ENCODE assay signal across 15 cellular contexts in genomic region chr12:71476513-71476912, GRCh38. TPM values are rescaled to one million over a fixed set of nuclear protein-coding genes. Genes with fewer than 3 reads are reported as not detected.
A peak's percentile ranks its signal among the peaks of the same experiment; 100 is the strongest.
DNase-seq lines count a peak whose midpoint lies in the region; ATAC-seq lines count a peak whose summit lies in the region.
"Had no signal": no experiment of that assay in that cellular context is flagged by ENCODE, and none has a peak within 500 bp of the region (broad histone marks: within the 10 kb centered on the region; RNA-seq: fewer than 3 reads in every experiment).

No MANE protein-coding gene starts in this region.

- no peak overlapping the region for H3K9ac ChIP-seq in mesendoderm (ENCODE audit: low read length)
- H3K9ac ChIP-seq: BLaER1, KMS-11, parathyroid adenoma had no signal

- H3K56ac ChIP-seq in mesendoderm (ENCODE audit: low read length), result no peak overlapping the region

- H2AK5ac ChIP-seq in mesendoderm (ENCODE audit: low read length), result no peak overlapping the region

- no peak overlapping the region for H2BK5ac ChIP-seq in mesendoderm (ENCODE audit: low read length)

- H3K4me1 ChIP-seq in mesendoderm (ENCODE audit: control insufficient read depth, low read depth, low read length), result peaks cover 2% of the 10 kb centered on the region
- H3K4me1 ChIP-seq in effector memory CD4-positive, alpha-beta T cell (ENCODE audit: control insufficient read depth, insufficient read depth, low read length, poor library complexity, severe bottlenecking), result no peaks in the 10 kb centered on the region
- H3K4me1 ChIP-seq: BLaER1, esophagus muscularis mucosa, parathyroid adenoma, transverse colon had no signal

- no peak overlapping the region for H4K8ac ChIP-seq in mesendoderm (ENCODE audit: low read depth, low read length)

- no peak overlapping the region for H4K5ac ChIP-seq in mesendoderm (ENCODE audit: low read length)

- H3K18ac ChIP-seq in mesendoderm (ENCODE audit: low read length), result no peak overlapping the region

- no peak overlapping the region for H3K27ac ChIP-seq in mesendoderm (ENCODE audit: low read depth, low read length)
- H3K27ac ChIP-seq in effector memory CD4-positive, alpha-beta T cell (ENCODE audit: insufficient read depth, low read length, poor library complexity, severe bottlenecking), result no peak overlapping the region
- H3K27ac ChIP-seq: BLaER1, esophagus muscularis mucosa, KMS-11, parathyroid adenoma, transverse colon had no signal

- H2BK15ac ChIP-seq in mesendoderm (replicated peaks; ENCODE audit: low read depth), result no peak overlapping the region

- peak overlapping the region; percentile 67 for H2BK120ac ChIP-seq in mesendoderm (ENCODE audit: low read depth, low read length)

- no peak overlapping the region for H3K23ac ChIP-seq in mesendoderm (ENCODE audit: low read length)

- H3K36me3 ChIP-seq in mesendoderm (ENCODE audit: control insufficient read depth, insufficient read depth, low read length), result no peaks in the 10 kb centered on the region
- H3K36me3 ChIP-seq in effector memory CD4-positive, alpha-beta T cell (ENCODE audit: control insufficient read depth, insufficient read depth, low read length), result no peaks in the 10 kb centered on the region
- H3K36me3 ChIP-seq: BLaER1, esophagus muscularis mucosa, transverse colon had no signal

- H3K4me3 Mint-ChIP-seq in activated T-cell treated with anti-CD3 and anti-CD28 coated beads, Interleukin-2, amount 50 U/mL, for 24 hours, result no peak overlapping the region

- no peaks in the 10 kb centered on the region for H3K4me1 Mint-ChIP-seq in activated T-cell treated with anti-CD3 and anti-CD28 coated beads, Interleukin-2, amount 50 U/mL, for 24 hours (ENCODE audit: low read depth)

- DNase-seq in AG08396 (ENCODE audit: low spot score) (peak; percentile 55), LHCN-M2 (ENCODE audit: low read depth) (peak; percentile 95), dedifferentiated amniotic fluid mesenchymal stem cell (ENCODE audit: extremely low spot score) (peak; percentile 79), mesendoderm (no peak)
- DNase-seq in activated effector memory CD4-positive, alpha-beta T cell treated with Interleukin-2 at 50 U/mL for 16 hours, result no peak
- DNase-seq in effector memory CD4-positive, alpha-beta T cell, result no peak
- no peak for DNase-seq in activated T-cell treated with anti-CD3 and anti-CD28 coated beads, Interleukin-2, amount 50 U/mL, for 24 hours
- DNase-seq: NCI-H2107, transverse colon had no signal

- H3K27ac Mint-ChIP-seq in activated T-cell treated with anti-CD3 and anti-CD28 coated beads, Interleukin-2, amount 50 U/mL, for 24 hours, result no peak overlapping the region

- H3K9me3 ChIP-seq in effector memory CD4-positive, alpha-beta T cell (ENCODE audit: control insufficient read depth, low read length), result no peaks in the 10 kb centered on the region
- H3K9me3 ChIP-seq: BLaER1, esophagus muscularis mucosa, transverse colon had no signal

- WGBS in mesendoderm (ENCODE audit: extremely low coverage, insufficient coverage, low lambda C conversion rate), result no CpG with 5 or more reads among the region's 3 CpGs

- H3K79me2 ChIP-seq in mesendoderm (ENCODE audit: control insufficient read depth, insufficient read depth, low read length), result no peaks in the 10 kb centered on the region
- H3K79me2 ChIP-seq: parathyroid adenoma had no signal

- H3K79me1 ChIP-seq in mesendoderm (ENCODE audit: low read length), result no peaks in the 10 kb centered on the region

- no peaks in the 10 kb centered on the region for H3K27me3 ChIP-seq in mesendoderm (ENCODE audit: insufficient read depth, low read length, poor library complexity)
- H3K27me3 ChIP-seq in effector memory CD4-positive, alpha-beta T cell (replicated peaks; ENCODE audit: control insufficient read depth, insufficient read depth, low read length, poor library complexity, severe bottlenecking), result no peaks in the 10 kb centered on the region
- H3K27me3 ChIP-seq: BLaER1, esophagus muscularis mucosa, transverse colon had no signal

- H3K9me3 Mint-ChIP-seq in activated T-cell treated with anti-CD3 and anti-CD28 coated beads, Interleukin-2, amount 50 U/mL, for 24 hours, result no peaks in the 10 kb centered on the region

- ATAC-seq in HG02610 (IDR thresholded peaks at IDR 0.05; ENCODE audit: unreplicated experiment), result no peak

- H3K4ac ChIP-seq in mesendoderm (ENCODE audit: low read depth, low read length), result no peak overlapping the region

- H3K4me3 ChIP-seq in mesendoderm (ENCODE audit: low read length), result no peak overlapping the region
- no peak overlapping the region for H3K4me3 ChIP-seq in effector memory CD4-positive, alpha-beta T cell (ENCODE audit: insufficient read depth, low read depth, low read length, poor library complexity, severe bottlenecking)
- H3K4me3 ChIP-seq: BLaER1, esophagus muscularis mucosa, transverse colon had no signal

- H3K27me3 Mint-ChIP-seq in activated T-cell treated with anti-CD3 and anti-CD28 coated beads, Interleukin-2, amount 50 U/mL, for 24 hours, result peaks cover 22% of the 10 kb centered on the region

- H3K36me3 Mint-ChIP-seq in activated T-cell treated with anti-CD3 and anti-CD28 coated beads, Interleukin-2, amount 50 U/mL, for 24 hours (ENCODE audit: low read depth), result no peaks in the 10 kb centered on the region

- no peak overlapping the region for H3K4me2 ChIP-seq in mesendoderm (ENCODE audit: low read length)
- H3K4me2 ChIP-seq: BLaER1, KMS-11 had no signal

RNA-seq across cellular contexts. Expression of gene LGR5, which starts 36.9 kb away (rescaled TPM):
- 0.06 TPM in 2 replicates for total RNA-seq in LHCN-M2 (2014; rRNA removed)
- polyA plus RNA-seq in LHCN-M2 (2012), result 0.67 TPM
- 0.53 TPM for polyA plus RNA-seq in mesendoderm (2013, experiment 1 of 2)
- polyA plus RNA-seq in mesendoderm (2013, experiment 2 of 2), result 0.64 TPM
- total RNA-seq: T-helper 2 cell treated with Interferon-gamma antibody and Interleukin-4, amounts not matched to agents 100 ng/mL and 5 ng/mL, for 36 hours had no signal

Comparison
In these comparisons a context has a peak if more than half of its experiments do, and no peak if none do; other contexts are left out.
1. DNase-seq: peak in AG08396 (single experiment), LHCN-M2 (single experiment) and dedifferentiated amniotic fluid mesenchymal stem cell (single experiment); none in mesendoderm (single experiment), activated effector memory CD4-positive, alpha-beta T cell treated with Interleukin-2 at 50 U/mL for 16 hours (single experiment), effector memory CD4-positive, alpha-beta T cell (0 of 3) and activated T-cell treated with anti-CD3 and anti-CD28 coated beads, Interleukin-2, amount 50 U/mL, for 24 hours (single experiment).